ENCODE assay signal across 20 cellular contexts in the genomic region with DNA sequence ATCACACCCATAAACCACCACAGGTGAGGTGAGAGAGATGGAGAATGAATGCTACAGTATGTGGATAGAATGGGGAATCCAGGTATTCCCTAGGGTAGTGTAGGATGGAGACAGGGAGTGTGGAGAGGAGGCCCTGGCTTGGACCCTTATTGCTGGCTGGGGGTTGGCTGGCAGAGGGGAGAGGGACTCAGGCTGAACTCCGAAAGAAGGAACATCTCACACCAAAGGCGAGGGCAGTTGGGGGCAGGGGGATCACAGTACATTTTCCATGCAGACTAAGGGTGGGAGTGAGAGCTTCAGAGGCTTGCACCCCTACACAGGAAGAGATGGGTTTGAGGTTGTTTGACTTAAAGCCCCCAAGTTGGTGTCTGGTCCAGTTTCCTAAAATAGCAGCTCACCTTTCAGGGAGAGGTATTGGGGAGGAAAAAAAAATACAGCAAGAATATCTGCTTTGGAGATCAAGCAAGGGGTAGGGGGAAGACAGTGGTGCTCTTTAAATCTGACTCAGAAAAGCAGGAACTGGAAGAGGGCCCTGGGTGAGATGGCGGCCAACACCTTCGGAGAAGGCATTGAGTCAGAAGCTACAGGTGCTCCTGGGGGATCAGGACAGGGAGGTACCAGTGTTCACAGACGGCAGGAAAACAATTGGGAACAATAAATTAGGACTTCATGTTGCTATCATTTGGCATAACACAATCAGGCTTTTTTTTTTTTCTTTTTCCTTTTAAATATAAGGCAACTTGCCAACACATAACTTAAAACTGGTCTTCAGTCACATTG. TPM values are rescaled to one million over a fixed set of nuclear protein-coding genes. Genes with fewer than 3 reads are reported as not detected.
A peak's percentile ranks its signal among the peaks of the same experiment; 100 is the strongest.
DNase-seq lines count a peak whose midpoint lies in the region; ATAC-seq, FAIRE-seq and TF ChIP-seq lines count a peak whose summit lies in the region.
"Had no signal": no experiment of that assay in that cellular context is flagged by ENCODE, and none has a peak within 500 bp of the region (broad histone marks: within the 10 kb centered on the region; RNA-seq: fewer than 3 reads in every experiment).

No MANE protein-coding gene starts in this region.

- no peak overlapping the region for H3K18ac ChIP-seq in H1 (ENCODE audit: extremely low read depth, low read length)

- intact Hi-C loops in spleen (cut with DNase I; ENCODE audit: low total_unique reads) = no loop called here

- H3K4me2 ChIP-seq in GM23338 (no peak overlapping the region; the same call in 1 of the 2 replicates), H1 (ENCODE audit: insufficient read depth in 1 of 2, low read depth in 2 of 2, low read length in 2 of 2) (no peak overlapping the region)
- H3K4me2 ChIP-seq: PC-9 had no signal

- no peak overlapping the region for H4K8ac ChIP-seq in H1 (ENCODE audit: extremely low read depth, insufficient read depth, low read length)

- H3K4me1 ChIP-seq in GM23338 (ENCODE audit: insufficient read depth) (peaks cover 28% of the 10 kb centered on the region), H1 (replicated peaks in 1 of 4; ENCODE audit: control insufficient read depth in 3 of 4, insufficient read depth in 4 of 4, low read length in 3 of 4) (peaks cover 3 to 11% (median 5%) of the 10 kb centered on the region in 4 experiments; a peak in 6 of 7 replicates), spleen (peaks cover 6 to 20% (median 12%) of the 10 kb centered on the region in 6 donors)
- H3K4me1 ChIP-seq: vagina had no signal

- 94% methylated on average over 5 of the region's 5 CpGs; no CpG with 5 or more reads in 1 of the 2 experiments for WGBS in H1 (ENCODE audit: extremely low coverage in 1 of 2, insufficient coverage in 1 of 2, insufficient read length in 1 of 2, insufficient replicate concordance in 2 of 2, low coverage in 1 of 2, low lambda C conversion rate in 2 of 2, missing lambda C conversion rate in 1 of 2), 2 experiments
- 84 to 96% (median 90%) methylated on average over 5 of the region's 5 CpGs for WGBS in spleen, 5 donors

- no peak for TF ChIP-seq RAD21 in H1 (IDR thresholded peaks at IDR 0.05 in 1 of 2, conservative IDR thresholded peaks at IDR 0.05 in 1 of 2; ENCODE audit: low read depth in 2 of 2, low read length in 2 of 2)

- TF ChIP-seq EP300 in H1 (IDR thresholded peaks at IDR 0.05; ENCODE audit: borderline replicate concordance in 1 of 2, low read depth in 2 of 2, low read length in 2 of 2) = no peak

- CTCF ChIA-PET in H1 (lab: Charles Lee; ENCODE audit: partially characterized antibody) = interaction anchor here (0.8 to 2.9 kb wide), 5 partner anchors 12 to 123 kb away, joined by 3 to 9 read pairs (median 3); a partner anchor contains a TSS

- H2BK120ac ChIP-seq in H1 (replicated peaks; ENCODE audit: low read depth, low read length) = no peak overlapping the region

- no peak overlapping the region for H3K56ac ChIP-seq in H1 (replicated peaks; ENCODE audit: insufficient read length, low read depth, low read length)

- H3K4me3 Mint-ChIP-seq in GM23338 = no peak overlapping the region; the same call in 2 of the 3 replicates
- no peak overlapping the region for H3K4me3 Mint-ChIP-seq in T-helper 17 cell

- H3K4me3 ChIP-seq in GM23338 = no peak overlapping the region
- no peak overlapping the region for H3K4me3 ChIP-seq in H1 (ENCODE audit: extremely low read depth in 1 of 4, insufficient read depth in 2 of 4, low read depth in 3 of 4, low read length in 4 of 4)
- no peak overlapping the region for H3K4me3 ChIP-seq in spleen
- H3K4me3 ChIP-seq: cardiac muscle cell, GM12878, left ventricle myocardium inferior, PC-9, SJSA1, vagina had no signal

- peaks cover 42% of the 10 kb centered on the region for H3K27me3 Mint-ChIP-seq in GM23338 (ENCODE audit: insufficient read depth, low read depth, poor library complexity)
- H3K27me3 Mint-ChIP-seq in T-helper 17 cell = no peaks in the 10 kb centered on the region

- FAIRE-seq in H1 (lab: Jason Lieb, UNC) = no peak
- FAIRE-seq: GM12878 had no signal

- no peaks in the 10 kb centered on the region; the same call in 2 of the 3 replicates for H3K9me3 Mint-ChIP-seq in GM23338

- no peak overlapping the region for H2BK15ac ChIP-seq in H1 (ENCODE audit: low read length)

- no peak overlapping the region for H2BK5ac ChIP-seq in H1 (ENCODE audit: low read depth, low read length)

- H3K36me3 Mint-ChIP-seq in GM23338 (ENCODE audit: low read depth) (peaks cover 61% of the 10 kb centered on the region), T-helper 17 cell (ENCODE audit: low read depth) (peaks cover 5% of the 10 kb centered on the region)

- H3K23me2 ChIP-seq in H1 (ENCODE audit: low read depth, low read length) = no peaks in the 10 kb centered on the region

- H3K27ac Mint-ChIP-seq in GM23338 (peak overlapping the region; percentile 11), T-helper 17 cell (peak overlapping the region; percentile 49)

- ATAC-seq in GM23338 = no peak
- ATAC-seq in T-helper 17 cell = no peak
- ATAC-seq in GM19035 (IDR thresholded peaks at IDR 0.05; ENCODE audit: unreplicated experiment) = no peak
- ATAC-seq: GM12878 had no signal

- H3F3A ChIP-seq in GM23338 (replicated peaks; ENCODE audit: low read depth) = peaks cover 56% of the 10 kb centered on the region

- H3K36me3 ChIP-seq in GM23338 (ENCODE audit: insufficient read depth) (peaks cover 10% of the 10 kb centered on the region; the same call in 1 of the 2 replicates), H1 (ENCODE audit: control insufficient read depth in 2 of 4, insufficient read depth in 4 of 4, low read length in 3 of 4) (peaks cover 17 to 37% (median 22%) of the 10 kb centered on the region in 4 experiments), spleen (peaks cover 0 to 66% (median 20%) of the 10 kb centered on the region in 6 donors)

- POLR2A ChIA-PET in H1 (lab: Charles Lee; ENCODE audit: partially characterized antibody) = interaction anchor here (0.7 to 9.7 kb wide), 12 partner anchors 9 to 281 kb away, joined by 3 to 134 read pairs (median 5); a partner anchor contains a TSS

- no peak overlapping the region for H2BK20ac ChIP-seq in H1 (ENCODE audit: low read length)

- H3K9me2 ChIP-seq in GM23338 (ENCODE audit: insufficient read depth) = no peaks in the 10 kb centered on the region

- no peak overlapping the region for H4K5ac ChIP-seq in H1 (ENCODE audit: insufficient read length, low read depth, low read length)

- no peak overlapping the region for H3K23ac ChIP-seq in H1 (ENCODE audit: insufficient read length)

- H3K79me1 ChIP-seq in H1 (ENCODE audit: low read depth, low read length) = no peaks in the 10 kb centered on the region; the same call in 1 of the 2 replicates

- H3K9me3 ChIP-seq in T-helper 17 cell (ENCODE audit: control insufficient read depth, low read length, poor library complexity, severe bottlenecking) (no peaks in the 10 kb centered on the region), H1 (ENCODE audit: insufficient read depth in 2 of 2, low read depth in 1 of 2, low read length in 1 of 2) (no peaks in the 10 kb centered on the region), spleen (no peaks in the 10 kb centered on the region)
- H3K9me3 ChIP-seq: left ventricle myocardium inferior, SJSA1, vagina had no signal

- peaks cover 49% of the 10 kb centered on the region for H3K4me1 Mint-ChIP-seq in GM23338
- H3K4me1 Mint-ChIP-seq in T-helper 17 cell = peaks cover 4% of the 10 kb centered on the region

- H2AK5ac ChIP-seq in H1 (ENCODE audit: low read depth, low read length) = no peak overlapping the region

- H2AFZ ChIP-seq in GM23338 (no peak overlapping the region), H1 (ENCODE audit: low read length) (no peak overlapping the region)
- H2AFZ ChIP-seq: PC-9 had no signal

- H4K20me1 ChIP-seq in GM23338 (replicated peaks; ENCODE audit: insufficient read depth) = peaks cover 14% of the 10 kb centered on the region
- H4K20me1 ChIP-seq in H1 (replicated peaks in 1 of 2; ENCODE audit: control insufficient read depth in 1 of 2, insufficient read depth in 2 of 2, low read length in 2 of 2) = peaks cover 0 to 4% of the 10 kb centered on the region in 2 experiments

- no peak for DNase-seq in GM23338 (ENCODE audit: low spot score)
- no peak for DNase-seq in T-helper 17 cell
- DNase-seq in H1 (ENCODE audit: low read depth in 1 of 2, low spot score in 2 of 2) = no peak
- peak; percentile 8 for DNase-seq in spleen
- DNase-seq in NCI-H345 (lab: John Stamatoyannopoulos, UW) = no peak
- DNase-seq in DMS53 treated with DMSO at 0.1 percent for 48 hours (lab: John Stamatoyannopoulos, UW; ENCODE audit: unreplicated experiment) = no peak
- DNase-seq: activated CD4-positive, CD25-positive, alpha-beta regulatory T cell treated with anti-CD3 and anti-CD28 coated beads, Interleukin-2, amount 50 U/mL, for 72 hours; GF-D8; left ventricle myocardium inferior; NCI-H1436 treated with DMSO at 0.1 percent for 48 hours; NCI-H82; PC-9; stimulated activated CD4-positive, alpha-beta T cell treated with anti-CD3 and anti-CD28 coated beads, Interleukin-2, amount 100 ng/mL, for 48 hours; substantia nigra; T-helper 9 cell had no signal

- no peak for TF ChIP-seq CTCF in GM23338 (conservative IDR thresholded peaks at IDR 0.05; ENCODE audit: low read depth in 2 of 2)
- no peak for TF ChIP-seq CTCF in H1 (IDR thresholded peaks at IDR 0.05; ENCODE audit: control extremely low read depth in 1 of 3, insufficient read depth in 1 of 3, low read depth in 1 of 3, low read length in 3 of 3)
- no peak for TF ChIP-seq CTCF in spleen (IDR thresholded peaks at IDR 0.05 in 8 of 11, conservative IDR thresholded peaks at IDR 0.05 in 3 of 11)

- H3K4ac ChIP-seq in H1 (replicated peaks; ENCODE audit: insufficient read length, low read depth, low read length) = no peak overlapping the region

- TF ChIP-seq POLR2A in H1 (IDR thresholded peaks at IDR 0.05; ENCODE audit: control extremely low read depth in 1 of 2, low read depth in 2 of 2, low read length in 2 of 2) (no peak), spleen (IDR thresholded peaks at IDR 0.05) (no peak)

- H3K27ac ChIP-seq in GM23338 (ENCODE audit: low read depth) (0 out of 2 replicates have a peak overlapping the region, but pooled peaks have one; percentile 20), H1 (ENCODE audit: low read depth, low read length) (no peak overlapping the region), spleen (no peak overlapping the region)
- H3K27ac ChIP-seq: cardiac muscle cell, left ventricle myocardium inferior, PC-9, SJSA1, vagina had no signal

- no peak overlapping the region for H2BK12ac ChIP-seq in H1 (ENCODE audit: low read depth, low read length)

- no peaks in the 10 kb centered on the region for H3K27me3 ChIP-seq in GM23338 (ENCODE audit: insufficient read depth)
- H3K27me3 ChIP-seq in H1 (replicated peaks in 1 of 4; ENCODE audit: control insufficient read depth in 3 of 4, extremely low read depth in 1 of 4, insufficient read depth in 3 of 4, low read length in 3 of 4) = no peaks in the 10 kb centered on the region
- no peaks in the 10 kb centered on the region for H3K27me3 ChIP-seq in spleen (replicated peaks in 1 of 7)
- H3K27me3 ChIP-seq: cardiac muscle cell, SJSA1, vagina had no signal

- H3K9ac ChIP-seq in H1 (replicated peaks in 1 of 4; ENCODE audit: extremely low read depth in 1 of 4, low read depth in 3 of 4, low read length in 3 of 4) = no peak overlapping the region; a peak in 1 of 7 replicates

- no peak overlapping the region for H4K91ac ChIP-seq in H1 (replicated peaks; ENCODE audit: insufficient read length, low read length)

- no peak overlapping the region for H3K14ac ChIP-seq in H1 (ENCODE audit: insufficient read length)

- H3K79me2 ChIP-seq in GM23338 (replicated peaks; ENCODE audit: insufficient read depth) (peaks cover 8% of the 10 kb centered on the region; the same call in 1 of the 2 replicates), H1 (ENCODE audit: control insufficient read depth in 1 of 2, insufficient read depth in 2 of 2, low read length in 2 of 2) (peaks cover 0 to 3% of the 10 kb centered on the region in 2 experiments; a peak in 1 of 4 replicates)

RNA-seq across cellular contexts. Expression of a gene that starts 12.4 kb away (rescaled TPM):
- 117 and 152 TPM in 2 replicates for total RNA-seq in GM23338 (2014; rRNA removed; shearing (Covaris generic))
- polyA plus RNA-seq in GM23338 (2016; fragmentation: Nextera tagmentation; extraction: Ambion mirVana) (59.0 and 63.5 TPM in 2 replicates), H1 (2011; rRNA removed) (170 and 282 TPM in 2 replicates), spleen (10 to 100 TPM; 24.8 to 38.1 (median 35.6) TPM)
- total RNA-seq in T-helper 17 cell (100 to 1,000 TPM; 326 to 362 TPM), spleen (10 to 100 TPM; 19.8 to 75.5 (median 32.7) TPM)
- 167 TPM in 2 replicates for total RNA-seq in H1 (2021; fragmentation: NEBNext Ultra II Directional; extraction: Animal tissue kit (Norgen Biotek cat#: 25700))
- 199 TPM for polyA plus RNA-seq in H1 (2011; cell fraction: cytosol; rRNA removed)
- 535 TPM for polyA plus RNA-seq in H1 (2011; cell fraction: nucleus; rRNA removed)
- polyA plus RNA-seq in H1 (2012, experiment 1 of 2) = 73.4 to 130 TPM (median 126 TPM) in 4 replicates
- 133 TPM for polyA plus RNA-seq in H1 (2012, experiment 2 of 2)
- polyA plus RNA-seq in H1 (2013, experiment 1 of 2) = 141 TPM
- 132 TPM for polyA plus RNA-seq in H1 (2013, experiment 2 of 2)
- polyA minus RNA-seq in H1 (2011; rRNA and poly(A)+ RNA removed) = 127 and 172 TPM in 2 replicates
- polyA minus RNA-seq in H1 (2011; cell fraction: cytosol; rRNA and poly(A)+ RNA removed) = 127 TPM
- polyA minus RNA-seq in H1 (2011; cell fraction: nucleus; rRNA and poly(A)+ RNA removed) = 288 TPM

RNA-seq across cellular contexts. Expression of a gene that starts 27.6 kb away (rescaled TPM):
- 13.2 and 14.9 TPM in 2 replicates for total RNA-seq in GM23338 (2014; rRNA removed; shearing (Covaris generic))
- polyA plus RNA-seq in GM23338 (2016; fragmentation: Nextera tagmentation; extraction: Ambion mirVana) (8.9 and 10.0 TPM in 2 replicates), H1 (2011; rRNA removed) (23.3 and 23.4 TPM in 2 replicates), spleen (10 to 100 TPM in 1 of 3 donors, 1 to 10 TPM in 2; 7.3 to 14.3 (median 7.7) TPM)
- total RNA-seq in T-helper 17 cell (1 to 10 TPM; 5.8 to 8.8 TPM), spleen (10 to 100 TPM in 6 of 7 donors, 1 to 10 TPM in 1; 8.9 to 17.6 (median 12.8) TPM)
- 14.9 and 16.8 TPM in 2 replicates for total RNA-seq in H1 (2021; fragmentation: NEBNext Ultra II Directional; extraction: Animal tissue kit (Norgen Biotek cat#: 25700))
- polyA plus RNA-seq in H1 (2011; cell fraction: cytosol; rRNA removed) = 30.0 TPM
- polyA plus RNA-seq in H1 (2011; cell fraction: nucleus; rRNA removed) = 57.5 TPM
- polyA plus RNA-seq in H1 (2012, experiment 1 of 2) = 19.9 to 22.9 TPM (median 20.6 TPM) in 4 replicates
- 12.2 TPM for polyA plus RNA-seq in H1 (2012, experiment 2 of 2)
- 12.7 TPM for polyA plus RNA-seq in H1 (2013, experiment 1 of 2)
- 10.6 TPM for polyA plus RNA-seq in H1 (2013, experiment 2 of 2)
- 57.7 and 64.5 TPM in 2 replicates for polyA minus RNA-seq in H1 (2011; rRNA and poly(A)+ RNA removed)
- polyA minus RNA-seq in H1 (2011; cell fraction: cytosol; rRNA and poly(A)+ RNA removed) = 11.2 TPM
- polyA minus RNA-seq in H1 (2011; cell fraction: nucleus; rRNA and poly(A)+ RNA removed) = 46.1 TPM

RNA-seq across cellular contexts. Expression of a gene that starts 30.2 kb away (rescaled TPM):
- total RNA-seq in GM23338 (2014; rRNA removed; shearing (Covaris generic)) = 16.9 and 26.5 TPM in 2 replicates
- polyA plus RNA-seq in GM23338 (2016; fragmentation: Nextera tagmentation; extraction: Ambion mirVana) (47.0 and 47.7 TPM in 2 replicates), H1 (2011; rRNA removed) (101 and 128 TPM in 2 replicates), spleen (1 to 10 TPM; 2.3 to 3.5 (median 2.4) TPM)
- total RNA-seq in T-helper 17 cell (1 to 10 TPM; 1.1 to 1.4 TPM), spleen (1 to 10 TPM in 5 of 7 donors, under 1 TPM in 1, not detected in 1; 0.97 to 2.6 (median 2.0) TPM)
- 40.7 and 45.3 TPM in 2 replicates for total RNA-seq in H1 (2021; fragmentation: NEBNext Ultra II Directional; extraction: Animal tissue kit (Norgen Biotek cat#: 25700))
- 68.5 TPM for polyA plus RNA-seq in H1 (2011; cell fraction: cytosol; rRNA removed)
- polyA plus RNA-seq in H1 (2011; cell fraction: nucleus; rRNA removed) = 49.5 TPM
- 52.1 to 60.3 TPM (median 56.3 TPM) in 4 replicates for polyA plus RNA-seq in H1 (2012, experiment 1 of 2)
- 75.5 TPM for polyA plus RNA-seq in H1 (2012, experiment 2 of 2)
- polyA plus RNA-seq in H1 (2013, experiment 1 of 2) = 78.2 TPM
- polyA plus RNA-seq in H1 (2013, experiment 2 of 2) = 86.3 TPM
- 56.0 and 64.2 TPM in 2 replicates for polyA minus RNA-seq in H1 (2011; rRNA and poly(A)+ RNA removed)
- 19.7 TPM for polyA minus RNA-seq in H1 (2011; cell fraction: cytosol; rRNA and poly(A)+ RNA removed)
- 40.5 TPM for polyA minus RNA-seq in H1 (2011; cell fraction: nucleus; rRNA and poly(A)+ RNA removed)

RNA-seq across cellular contexts. Expression of a gene that starts 36.4 kb away (rescaled TPM):
- 592 and 656 TPM in 2 replicates for total RNA-seq in GM23338 (2014; rRNA removed; shearing (Covaris generic))
- 1,994 and 2,198 TPM in 2 replicates for polyA plus RNA-seq in GM23338 (2016; fragmentation: Nextera tagmentation; extraction: Ambion mirVana)
- 1,000 to 10,000 TPM; 2,757 to 2,860 TPM for total RNA-seq in T-helper 17 cell
- 2,145 and 2,163 TPM in 2 replicates for total RNA-seq in H1 (2021; fragmentation: NEBNext Ultra II Directional; extraction: Animal tissue kit (Norgen Biotek cat#: 25700))
- polyA plus RNA-seq in H1 (2011; rRNA removed) = 884 and 1,227 TPM in 2 replicates
- 1,258 TPM for polyA plus RNA-seq in H1 (2011; cell fraction: cytosol; rRNA removed)
- polyA plus RNA-seq in H1 (2011; cell fraction: nucleus; rRNA removed) = 306 TPM
- 2,135 to 2,354 TPM (median 2,206 TPM) in 4 replicates for polyA plus RNA-seq in H1 (2012, experiment 1 of 2)
- 1,447 TPM for polyA plus RNA-seq in H1 (2012, experiment 2 of 2)
- 3,898 TPM for polyA plus RNA-seq in H1 (2013, experiment 1 of 2)
- 3,934 TPM for polyA plus RNA-seq in H1 (2013, experiment 2 of 2)
- 698 and 961 TPM in 2 replicates for polyA minus RNA-seq in H1 (2011; rRNA and poly(A)+ RNA removed)
- polyA minus RNA-seq in H1 (2011; cell fraction: cytosol; rRNA and poly(A)+ RNA removed) = 469 TPM
- polyA minus RNA-seq in H1 (2011; cell fraction: nucleus; rRNA and poly(A)+ RNA removed) = 493 TPM
- total RNA-seq in spleen = 1,000 to 10,000 TPM in 4 of 7 donors, 100 to 1,000 TPM in 3; 571 to 2,010 (median 1,472) TPM
- polyA plus RNA-seq in spleen = 1,000 to 10,000 TPM; 2,562 to 3,144 (median 3,044) TPM

RNA-seq across cellular contexts. Expression of a gene that starts 38.5 kb away (rescaled TPM):
- 381 and 394 TPM in 2 replicates for total RNA-seq in GM23338 (2014; rRNA removed; shearing (Covaris generic))
- 174 and 184 TPM in 2 replicates for polyA plus RNA-seq in GM23338 (2016; fragmentation: Nextera tagmentation; extraction: Ambion mirVana)
- 10 to 100 TPM in 1 of 2 donors, 1 to 10 TPM in 1; 8.3 to 24.3 TPM for total RNA-seq in T-helper 17 cell
- total RNA-seq in H1 (2021; fragmentation: NEBNext Ultra II Directional; extraction: Animal tissue kit (Norgen Biotek cat#: 25700)) = 236 and 237 TPM in 2 replicates
- polyA plus RNA-seq in H1 (2011; rRNA removed) = 305 and 317 TPM in 2 replicates
- 271 TPM for polyA plus RNA-seq in H1 (2011; cell fraction: cytosol; rRNA removed)
- 400 TPM for polyA plus RNA-seq in H1 (2011; cell fraction: nucleus; rRNA removed)
- 251 to 292 TPM (median 264 TPM) in 4 replicates for polyA plus RNA-seq in H1 (2012, experiment 1 of 2)
- polyA plus RNA-seq in H1 (2012, experiment 2 of 2) = 494 TPM
- polyA plus RNA-seq in H1 (2013, experiment 1 of 2) = 193 TPM
- 187 TPM for polyA plus RNA-seq in H1 (2013, experiment 2 of 2)
- 277 and 302 TPM in 2 replicates for polyA minus RNA-seq in H1 (2011; rRNA and poly(A)+ RNA removed)
- polyA minus RNA-seq in H1 (2011; cell fraction: cytosol; rRNA and poly(A)+ RNA removed) = 114 TPM
- 81.9 TPM for polyA minus RNA-seq in H1 (2011; cell fraction: nucleus; rRNA and poly(A)+ RNA removed)
- total RNA-seq in spleen = 100 to 1,000 TPM in 1 of 7 donors, 10 to 100 TPM in 6; 31.4 to 111 (median 49.4) TPM
- 10 to 100 TPM; 45.6 to 59.5 (median 56.6) TPM for polyA plus RNA-seq in spleen
